11 cellular contexts compared by ENCODE assay signal in genomic region chr13:48318714-48319457, GRCh38. TPM values are rescaled to one million over a fixed set of nuclear protein-coding genes. Genes with fewer than 3 reads are reported as not detected.
DNase-seq lines count a peak whose midpoint lies in the region; ATAC-seq and TF ChIP-seq lines count a peak whose summit lies in the region.
"Had no signal": no experiment of that assay in that cellular context is flagged by ENCODE, and none has a peak within 500 bp of the region (broad histone marks: within the 10 kb centered on the region; RNA-seq: fewer than 3 reads in every experiment).

No MANE protein-coding gene starts in this region.

- no peak for TF ChIP-seq CTCF in CD8-positive, alpha-beta T cell (IDR thresholded peaks at IDR 0.05)
- TF ChIP-seq CTCF in glutamatergic neuron (IDR thresholded peaks at IDR 0.05; ENCODE audit: partially characterized antibody, unreplicated experiment) (no peak), psoas muscle (IDR thresholded peaks at IDR 0.05) (no peak)

- CTCF ChIA-PET in CD8-positive, alpha-beta T cell (lab: Charles Lee), result interaction anchor here (0.9 to 1.5 kb wide), 3 partner anchors 15 to 261 kb away, joined by 3 to 6 read pairs (median 5); no protein-coding TSS in a partner anchor
- CTCF ChIA-PET in activated CD8-positive, alpha-beta memory T cell treated with anti-CD3 and anti-CD28 coated beads, Interleukin-2, amount 10 ng/mL, durations not matched to agents 7 days and 5 days (lab: Charles Lee), result interaction anchor here (3.0 kb wide), 1 partner anchor 16 kb away, joined by 9 read pairs; no protein-coding TSS in a partner anchor

- H3K4me1 Mint-ChIP-seq in CD8-positive, alpha-beta T cell (ENCODE audit: low read depth), result peaks cover 22% of the 10 kb centered on the region
- H3K4me1 Mint-ChIP-seq in activated CD8-positive, alpha-beta memory T cell treated with anti-CD3 and anti-CD28 coated beads, Interleukin-2, amount 10 ng/mL, durations not matched to agents 7 days and 5 days, result peaks cover 32% of the 10 kb centered on the region
- peaks cover 13% of the 10 kb centered on the region for H3K4me1 Mint-ChIP-seq in glutamatergic neuron (ENCODE audit: low read depth, unreplicated experiment)
- H3K4me1 Mint-ChIP-seq: neural progenitor cell had no signal

- H3K27ac Mint-ChIP-seq in CD8-positive, alpha-beta T cell, result no peak overlapping the region
- H3K27ac Mint-ChIP-seq in activated CD8-positive, alpha-beta memory T cell treated with anti-CD3 and anti-CD28 coated beads, Interleukin-2, amount 10 ng/mL, durations not matched to agents 7 days and 5 days, result no peak overlapping the region
- peak overlapping the region; percentile 22 for H3K27ac Mint-ChIP-seq in glutamatergic neuron (ENCODE audit: unreplicated experiment)
- H3K27ac Mint-ChIP-seq: neural progenitor cell had no signal

- peak overlapping the region; percentile 26 for H3K4me3 ChIP-seq in CD8-positive, alpha-beta T cell (ENCODE audit: low read depth, low read length)
- peak overlapping the region; percentile 41 for H3K4me3 ChIP-seq in psoas muscle
- H3K4me3 ChIP-seq: neural progenitor cell had no signal

- H3K9me3 ChIP-seq in CD8-positive, alpha-beta T cell (ENCODE audit: low read length), result no peaks in the 10 kb centered on the region
- H3K9me3 ChIP-seq in psoas muscle, result peaks cover 19% of the 10 kb centered on the region

- H3K9me3 Mint-ChIP-seq in CD8-positive, alpha-beta T cell, result peaks cover 7% of the 10 kb centered on the region
- H3K9me3 Mint-ChIP-seq in activated CD8-positive, alpha-beta memory T cell treated with anti-CD3 and anti-CD28 coated beads, Interleukin-2, amount 10 ng/mL, durations not matched to agents 7 days and 5 days (ENCODE audit: low read depth), result peaks cover 12% of the 10 kb centered on the region
- H3K9me3 Mint-ChIP-seq in glutamatergic neuron (ENCODE audit: unreplicated experiment), result peaks cover 20% of the 10 kb centered on the region

- H3K36me3 ChIP-seq in CD8-positive, alpha-beta T cell (ENCODE audit: insufficient read depth, low read length), result no peaks in the 10 kb centered on the region
- H3K36me3 ChIP-seq in psoas muscle (ENCODE audit: insufficient read depth in 1 of 2, low read depth in 1 of 2), result peaks cover 0 to 2% of the 10 kb centered on the region in 2 donors
- H3K36me3 ChIP-seq: neural progenitor cell had no signal

- H3K27ac ChIP-seq in CD8-positive, alpha-beta T cell (ENCODE audit: low read depth, low read length), result no peak overlapping the region
- H3K27ac ChIP-seq in psoas muscle, result no peak overlapping the region
- H3K27ac ChIP-seq: neural progenitor cell, RWPE1 had no signal

- intact Hi-C loops in CD8-positive, alpha-beta T cell (cut with DNase I, micrococcal nuclease), result loop anchor here in 1 of 2 experiments (2.0 kb wide), 1 partner anchor 14 kb away; no protein-coding TSS in a partner anchor
- intact Hi-C loops in psoas muscle (cut with DNase I), result no loop called here

- DNase-seq in CD8-positive, alpha-beta T cell, result peak in 2 of 7 experiments; percentile 19 to 22
- DNase-seq in activated CD8-positive, alpha-beta memory T cell treated with anti-CD3 and anti-CD28 coated beads, Interleukin-2, amount 10 ng/mL, durations not matched to agents 7 days and 5 days, result no peak
- DNase-seq in glutamatergic neuron, result no peak
- peak in 1 of 2 donors; percentile 53 for DNase-seq in psoas muscle
- no peak for DNase-seq in NK-92 (lab: John Stamatoyannopoulos, UW; ENCODE audit: unreplicated experiment)
- DNase-seq: NCI-H1436 had no signal

- no peaks in the 10 kb centered on the region for H3K27me3 Mint-ChIP-seq in CD8-positive, alpha-beta T cell (ENCODE audit: low read depth)
- H3K27me3 Mint-ChIP-seq in activated CD8-positive, alpha-beta memory T cell treated with anti-CD3 and anti-CD28 coated beads, Interleukin-2, amount 10 ng/mL, durations not matched to agents 7 days and 5 days, result no peaks in the 10 kb centered on the region
- peaks cover 11% of the 10 kb centered on the region for H3K27me3 Mint-ChIP-seq in glutamatergic neuron (ENCODE audit: unreplicated experiment)

- peaks cover 6% of the 10 kb centered on the region for H3K4me1 ChIP-seq in CD8-positive, alpha-beta T cell (ENCODE audit: insufficient read depth, low read length)
- H3K4me1 ChIP-seq in psoas muscle, result no peaks in the 10 kb centered on the region
- H3K4me1 ChIP-seq: neural progenitor cell had no signal

- H3K4me3 Mint-ChIP-seq in CD8-positive, alpha-beta T cell, result peak overlapping the region; percentile 80
- peak overlapping the region; percentile 68 for H3K4me3 Mint-ChIP-seq in activated CD8-positive, alpha-beta memory T cell treated with anti-CD3 and anti-CD28 coated beads, Interleukin-2, amount 10 ng/mL, durations not matched to agents 7 days and 5 days
- no peak overlapping the region for H3K4me3 Mint-ChIP-seq in glutamatergic neuron (ENCODE audit: unreplicated experiment)
- H3K4me3 Mint-ChIP-seq: neural progenitor cell had no signal

- no peaks in the 10 kb centered on the region for H3K27me3 ChIP-seq in CD8-positive, alpha-beta T cell (ENCODE audit: insufficient read depth, low read length)
- H3K27me3 ChIP-seq in psoas muscle (ENCODE audit: insufficient read depth in 3 of 3, low read length in 2 of 3), result no peaks in the 10 kb centered on the region
- H3K27me3 ChIP-seq: neural progenitor cell had no signal

- 69 to 77% (median 75%) methylated on average over 48 of the region's 48 CpGs for WGBS in psoas muscle, 3 donors

- POLR2A ChIA-PET in CD8-positive, alpha-beta T cell (lab: Charles Lee), result interaction anchor here (0.9 to 1.7 kb wide), 6 partner anchors 9 to 271 kb away, joined by 3 to 7 read pairs (median 4); partner anchors contain the start of genes ITM2B, MED4 and RB1

- H3K36me3 Mint-ChIP-seq in CD8-positive, alpha-beta T cell, result peaks cover 40% of the 10 kb centered on the region
- peaks cover 85% of the 10 kb centered on the region for H3K36me3 Mint-ChIP-seq in activated CD8-positive, alpha-beta memory T cell treated with anti-CD3 and anti-CD28 coated beads, Interleukin-2, amount 10 ng/mL, durations not matched to agents 7 days and 5 days
- H3K36me3 Mint-ChIP-seq in glutamatergic neuron (ENCODE audit: unreplicated experiment), result peaks cover 21% of the 10 kb centered on the region

- ATAC-seq in CD8-positive, alpha-beta T cell, result peak; percentile 30
- peak; percentile 40 for ATAC-seq in activated CD8-positive, alpha-beta memory T cell treated with anti-CD3 and anti-CD28 coated beads, Interleukin-2, amount 10 ng/mL, durations not matched to agents 7 days and 5 days
- ATAC-seq in psoas muscle (peak in 2 of 4 donors; percentile 25 to 36), HG03342 (IDR thresholded peaks at IDR 0.05; ENCODE audit: unreplicated experiment) (no peak), GM19023 (IDR thresholded peaks at IDR 0.05; ENCODE audit: unreplicated experiment) (no peak), HG03520 (IDR thresholded peaks at IDR 0.05; ENCODE audit: unreplicated experiment) (no peak)

RNA-seq across cellular contexts. Expression of gene RB1, which starts 15.3 kb away (rescaled TPM):
- 10 to 100 TPM; 11.5 to 12.5 TPM for total RNA-seq in CD8-positive, alpha-beta T cell
- 10 to 100 TPM; 49.2 to 55.7 TPM for total RNA-seq in activated CD8-positive, alpha-beta memory T cell treated with anti-CD3 and anti-CD28 coated beads, Interleukin-2, amount 10 ng/mL, durations not matched to agents 7 days and 5 days
- total RNA-seq in glutamatergic neuron (ENCODE audit: unreplicated experiment) (50.3 TPM), psoas muscle (10 to 100 TPM; 23.7 to 35.6 (median 30.7) TPM)
- 10 to 100 TPM; 16.6 to 28.0 (median 25.4) TPM for polyA plus RNA-seq in psoas muscle

Comparison
In these comparisons a context has a peak if more than half of its experiments do, and no peak if none do; other contexts are left out.
1. ATAC-seq: peak in CD8-positive, alpha-beta T cell (single experiment) and activated CD8-positive, alpha-beta memory T cell treated with anti-CD3 and anti-CD28 coated beads, Interleukin-2, amount 10 ng/mL, durations not matched to agents 7 days and 5 days (single experiment); none in HG03342 (single experiment), GM19023 (single experiment) and HG03520 (single experiment).